Comparison of ENCODE assay signal across 8 cellular contexts in the genomic region with DNA sequence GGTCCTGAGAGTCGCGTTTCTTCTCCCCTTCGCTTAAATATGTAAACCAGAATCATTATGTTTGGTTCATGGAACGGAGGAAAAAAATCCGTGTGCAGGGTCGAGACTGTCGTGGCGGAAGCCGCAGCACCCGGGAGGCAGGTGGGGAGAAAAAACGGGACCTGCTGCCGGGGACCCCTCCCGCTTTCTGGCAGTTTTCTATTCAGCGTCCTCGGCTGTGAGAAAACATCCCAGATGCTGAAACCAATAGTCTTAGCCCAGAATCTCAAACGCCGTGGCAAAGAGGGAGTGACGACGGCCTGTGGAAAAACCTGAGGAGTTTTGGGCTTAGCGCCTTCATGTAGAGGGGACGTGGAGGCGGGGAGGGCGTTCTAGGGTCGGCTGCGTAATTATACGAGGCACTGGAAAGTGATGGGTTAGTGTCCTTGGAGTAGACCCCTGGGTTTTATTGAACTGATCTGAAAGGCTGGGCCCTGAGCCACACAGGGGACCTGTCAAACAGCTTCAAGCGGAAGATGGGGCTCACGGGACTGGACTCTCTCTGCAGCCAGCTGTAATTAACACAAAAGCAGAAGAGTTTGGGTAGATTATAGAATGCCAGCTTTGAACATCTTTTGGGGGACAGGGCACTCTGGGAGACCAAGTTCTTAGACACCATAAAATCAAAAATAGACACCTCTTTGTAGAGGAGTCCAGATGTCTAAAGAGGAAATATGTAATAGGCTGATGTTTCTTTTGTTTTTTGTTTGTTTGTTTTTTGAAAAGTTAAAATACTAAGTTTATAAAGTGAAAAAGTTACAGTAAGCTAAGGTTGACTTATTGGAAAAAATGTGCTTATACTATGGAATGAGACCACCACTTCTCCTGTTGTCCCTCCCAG. TPM values are rescaled to one million over a fixed set of nuclear protein-coding genes. Genes with fewer than 3 reads are reported as not detected.
DNase-seq lines count a peak whose midpoint lies in the region; ATAC-seq lines count a peak whose summit lies in the region.

No MANE protein-coding gene starts in this region.

- DNase-seq in CD8-positive, alpha-beta memory T cell, result no peak
- peak; percentile 25 for DNase-seq in HK-2 (ENCODE audit: unreplicated experiment)
- DNase-seq in SW480 (ENCODE audit: low spot score), result peak; percentile 23
- DNase-seq in central memory CD8-positive, alpha-beta T cell (ENCODE audit: low spot score in 2 of 2), result no peak
- DNase-seq in left kidney (ENCODE audit: low read depth, low spot score), result peak; percentile 64
- peak in 1 of 2 donors; percentile 63 for DNase-seq in stimulated activated effector memory CD8-positive, alpha-beta T cell treated with anti-CD3 and anti-CD28 coated beads, Interleukin-12 subunit alpha, Interleukin-12 subunit beta, amount 100 ng/mL, for 72 hours (ENCODE audit: low spot score in 2 of 2)

- peaks cover 0 to 10% (median 0%) of the 10 kb centered on the region in 3 donors for H3K36me3 Mint-ChIP-seq in CD8-positive, alpha-beta memory T cell
- H3K36me3 Mint-ChIP-seq in central memory CD8-positive, alpha-beta T cell (ENCODE audit: insufficient read depth), result peaks cover 12% of the 10 kb centered on the region
- peaks cover 36% of the 10 kb centered on the region for H3K36me3 Mint-ChIP-seq in stimulated activated effector memory CD8-positive, alpha-beta T cell treated with anti-CD3 and anti-CD28 coated beads, Interleukin-12 subunit alpha, Interleukin-12 subunit beta, amount 100 ng/mL, for 72 hours

- no peaks in the 10 kb centered on the region for H3K9me3 Mint-ChIP-seq in CD8-positive, alpha-beta memory T cell
- no peaks in the 10 kb centered on the region for H3K9me3 Mint-ChIP-seq in central memory CD8-positive, alpha-beta T cell
- no peaks in the 10 kb centered on the region for H3K9me3 Mint-ChIP-seq in stimulated activated effector memory CD8-positive, alpha-beta T cell treated with anti-CD3 and anti-CD28 coated beads, Interleukin-12 subunit alpha, Interleukin-12 subunit beta, amount 100 ng/mL, for 72 hours

- no peak for ATAC-seq in central memory CD8-positive, alpha-beta T cell (replicated peaks; ENCODE audit: extremely low read depth, poor library complexity, severe bottlenecking)
- ATAC-seq in stimulated activated effector memory CD8-positive, alpha-beta T cell treated with anti-CD3 and anti-CD28 coated beads, Interleukin-12 subunit alpha, Interleukin-12 subunit beta, amount 100 ng/mL, for 72 hours, result no peak
- ATAC-seq in HG03135 (IDR thresholded peaks at IDR 0.05; ENCODE audit: unreplicated experiment), result no peak
- no peak for ATAC-seq in HG03039 (IDR thresholded peaks at IDR 0.05; ENCODE audit: unreplicated experiment)

- CTCF ChIA-PET in CD8-positive, alpha-beta memory T cell (lab: Charles Lee), result no interaction called here

- peak overlapping the region; percentile 92 to 100 (median 95) for H3K4me3 Mint-ChIP-seq in CD8-positive, alpha-beta memory T cell
- H3K4me3 Mint-ChIP-seq in central memory CD8-positive, alpha-beta T cell, result peak overlapping the region; percentile 89
- peak overlapping the region; percentile 85 for H3K4me3 Mint-ChIP-seq in stimulated activated effector memory CD8-positive, alpha-beta T cell treated with anti-CD3 and anti-CD28 coated beads, Interleukin-12 subunit alpha, Interleukin-12 subunit beta, amount 100 ng/mL, for 72 hours

- H3K27ac ChIP-seq in CD8-positive, alpha-beta memory T cell (ENCODE audit: low read depth, low read length), result peak overlapping the region; percentile 92

- H3K4me3 ChIP-seq in CD8-positive, alpha-beta memory T cell (ENCODE audit: low read length), result peak overlapping the region; percentile 100

- H3K27ac Mint-ChIP-seq in CD8-positive, alpha-beta memory T cell, result peak overlapping the region; percentile 65 to 98 (median 94)
- H3K27ac Mint-ChIP-seq in central memory CD8-positive, alpha-beta T cell (ENCODE audit: low read depth), result peak overlapping the region; percentile 89
- H3K27ac Mint-ChIP-seq in stimulated activated effector memory CD8-positive, alpha-beta T cell treated with anti-CD3 and anti-CD28 coated beads, Interleukin-12 subunit alpha, Interleukin-12 subunit beta, amount 100 ng/mL, for 72 hours, result peak overlapping the region; percentile 93

- peaks cover 8% of the 10 kb centered on the region for H3K4me1 ChIP-seq in CD8-positive, alpha-beta memory T cell (ENCODE audit: insufficient read depth, low read length)

- H3K27me3 Mint-ChIP-seq in CD8-positive, alpha-beta memory T cell, result peaks cover 0 to 2% of the 10 kb centered on the region in 2 donors
- no peaks in the 10 kb centered on the region for H3K27me3 Mint-ChIP-seq in central memory CD8-positive, alpha-beta T cell

- POLR2A ChIA-PET in CD8-positive, alpha-beta memory T cell (lab: Charles Lee), result interaction anchor here (0.5 to 0.6 kb wide), 2 partner anchors 23 to 1944 kb away, joined by 3 to 4 read pairs; no protein-coding TSS in a partner anchor

- H3K27me3 ChIP-seq in CD8-positive, alpha-beta memory T cell (ENCODE audit: insufficient read depth, low read length, poor library complexity, severe bottlenecking), result no peaks in the 10 kb centered on the region

- H3K4me1 Mint-ChIP-seq in CD8-positive, alpha-beta memory T cell, result peaks cover 33 to 45% (median 44%) of the 10 kb centered on the region in 3 donors
- H3K4me1 Mint-ChIP-seq in central memory CD8-positive, alpha-beta T cell, result peaks cover 21% of the 10 kb centered on the region
- H3K4me1 Mint-ChIP-seq in stimulated activated effector memory CD8-positive, alpha-beta T cell treated with anti-CD3 and anti-CD28 coated beads, Interleukin-12 subunit alpha, Interleukin-12 subunit beta, amount 100 ng/mL, for 72 hours, result peaks cover 36% of the 10 kb centered on the region

- H3K9me3 ChIP-seq in CD8-positive, alpha-beta memory T cell (ENCODE audit: low read length), result no peaks in the 10 kb centered on the region

- H3K36me3 ChIP-seq in CD8-positive, alpha-beta memory T cell (ENCODE audit: insufficient read depth, low read length), result no peaks in the 10 kb centered on the region

RNA-seq across cellular contexts. Expression of a gene that starts 0.8 kb away (rescaled TPM):
- total RNA-seq in CD8-positive, alpha-beta memory T cell, result 10 to 100 TPM; 46.9 to 49.5 TPM
- polyA plus RNA-seq in CD8-positive, alpha-beta memory T cell, result 0.56 TPM

RNA-seq across cellular contexts. Expression of a gene that starts 53.7 kb away (rescaled TPM):
- total RNA-seq in CD8-positive, alpha-beta memory T cell, result under 1 TPM in 1 of 2 experiments, not detected in 1; 0.27 TPM
- not detected for polyA plus RNA-seq in CD8-positive, alpha-beta memory T cell

Comparison
In these comparisons a context has a peak if more than half of its experiments do, and no peak if none do; other contexts are left out.
1. DNase-seq: peak in HK-2 (single experiment), SW480 (single experiment) and left kidney (single experiment); none in CD8-positive, alpha-beta memory T cell (0 of 5) and central memory CD8-positive, alpha-beta T cell (0 of 2).
2. Peak in every context shown above with its lines, with median percentiles within 50 percentile points of each other: H3K27ac Mint-ChIP-seq and H3K4me3 Mint-ChIP-seq.